8 cellular contexts compared by ENCODE assay signal in the genomic region with DNA sequence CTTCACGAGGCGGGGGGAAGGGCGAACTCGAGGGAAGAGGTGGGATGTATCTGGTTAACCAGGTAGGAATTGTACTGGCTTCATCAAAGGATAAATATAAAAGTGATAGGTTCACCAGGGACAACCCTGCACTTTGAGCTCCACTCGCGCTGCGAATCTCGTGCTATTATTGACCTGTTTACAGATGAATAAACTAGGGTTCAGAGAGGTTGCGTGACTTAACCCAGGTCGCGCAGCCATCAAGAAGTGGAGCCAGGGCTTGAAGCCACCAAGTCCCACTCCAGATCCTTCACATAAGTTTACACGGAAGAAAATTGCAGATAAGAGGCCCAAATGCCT. TPM values are rescaled to one million over a fixed set of nuclear protein-coding genes. Genes with fewer than 3 reads are reported as not detected.
DNase-seq lines count a peak whose midpoint lies in the region; ATAC-seq and TF ChIP-seq lines count a peak whose summit lies in the region.

No MANE protein-coding gene starts in this region.

- in situ Hi-C loops in Panc1 (cut with HindIII; ENCODE audit: low pct_unique_long_range_greater_than_20kb, low sequenced_read_pairs): no loop called here

- H3K4me1 ChIP-seq in DOHH2 (ENCODE audit: control insufficient read depth, low read length) (peaks cover 17% of the 10 kb centered on the region), Panc1 (ENCODE audit: control insufficient read depth, insufficient read depth, low read length) (peaks cover 20% of the 10 kb centered on the region)

- no peaks in the 10 kb centered on the region for H3K79me2 ChIP-seq in DOHH2 (ENCODE audit: control insufficient read depth, low read length)

- DNase-seq in Panc1 (ENCODE audit: low read depth, low spot score) (no peak), erythroblast (lab: John Stamatoyannopoulos, UW) (no peak), osteocyte (ENCODE audit: extremely low spot score, unreplicated experiment) (no peak), SW 1271 (lab: John Stamatoyannopoulos, UW) (no peak)
- DNase-seq in effector CD4-positive, alpha-beta T cell: no peak

- H3K27ac ChIP-seq in DOHH2 (ENCODE audit: low read depth, low read length): no peak overlapping the region
- peak overlapping the region; percentile 92 for H3K27ac ChIP-seq in Panc1 (ENCODE audit: low read length)

- H3K36me3 Mint-ChIP-seq in osteocyte (ENCODE audit: unreplicated experiment): peaks cover 20% of the 10 kb centered on the region

- peak overlapping the region; percentile 94 for H3K27ac Mint-ChIP-seq in osteocyte (ENCODE audit: unreplicated experiment)

- no peaks in the 10 kb centered on the region for H3K27me3 Mint-ChIP-seq in osteocyte (ENCODE audit: unreplicated experiment)

- ATAC-seq in Panc1 (no peak), HG03097 (IDR thresholded peaks at IDR 0.05; ENCODE audit: low FRiP score, unreplicated experiment) (no peak), HG03159 (IDR thresholded peaks at IDR 0.05; ENCODE audit: unreplicated experiment) (no peak)

- peaks cover 42% of the 10 kb centered on the region for H3K4me1 Mint-ChIP-seq in osteocyte (ENCODE audit: unreplicated experiment)

- TF ChIP-seq CTCF in DOHH2 (IDR thresholded peaks at IDR 0.05; ENCODE audit: low read depth, low read length, poor library complexity, severe bottlenecking) (no peak), Panc1 (IDR thresholded peaks at IDR 0.05) (no peak), osteocyte (IDR thresholded peaks at IDR 0.05) (no peak)

- H4K20me1 ChIP-seq in DOHH2 (ENCODE audit: control insufficient read depth, insufficient read depth, low read depth, low read length): no peaks in the 10 kb centered on the region

- TSS peak; percentile 46 for BruUV-seq in Panc1 (replicated peaks; lab: Mats Ljungman, UMichigan)

- intact Hi-C loops in Panc1 (cut with micrococcal nuclease; ENCODE audit: unreplicated experiment): loop anchor here (2.0 to 5.0 kb wide), 3 partner anchors 37 to 197 kb away; no protein-coding TSS in a partner anchor

- TF ChIP-seq POLR2A in erythroblast (IDR thresholded peaks at IDR 0.05; ENCODE audit: low read length): peak; percentile 7

- H3K9me2 ChIP-seq in DOHH2 (replicated peaks; ENCODE audit: control insufficient read depth, low read length): no peaks in the 10 kb centered on the region

- H3F3A ChIP-seq in DOHH2 (ENCODE audit: control insufficient read depth, insufficient read depth): no peaks in the 10 kb centered on the region

- H3K4me3 Mint-ChIP-seq in osteocyte (ENCODE audit: unreplicated experiment): peak overlapping the region; percentile 66

- H3K4me3 ChIP-seq in DOHH2 (ENCODE audit: low read length): peak overlapping the region; percentile 74
- peak overlapping the region; percentile 58 to 77 for H3K4me3 ChIP-seq in Panc1 (ENCODE audit: low read depth in 2 of 2, low read length in 2 of 2)

- H3K9me3 ChIP-seq in DOHH2 (ENCODE audit: control insufficient read depth, insufficient read depth, low read length): no peaks in the 10 kb centered on the region
- H3K9me3 ChIP-seq in Panc1 (ENCODE audit: control insufficient read depth, insufficient read depth, low read depth, low read length): no peaks in the 10 kb centered on the region

- POLR2A ChIA-PET in Panc1 (lab: Charles Lee): no interaction called here

- H3K36me3 ChIP-seq in DOHH2 (ENCODE audit: control insufficient read depth, low read length): no peaks in the 10 kb centered on the region
- H3K36me3 ChIP-seq in Panc1 (ENCODE audit: control insufficient read depth, insufficient read depth, low read length): no peaks in the 10 kb centered on the region

- H3K4me2 ChIP-seq in DOHH2 (ENCODE audit: low read length): peak overlapping the region; percentile 84

- H3K9me3 Mint-ChIP-seq in osteocyte (ENCODE audit: unreplicated experiment): no peaks in the 10 kb centered on the region

- peaks cover 37% of the 10 kb centered on the region for H3K27me3 ChIP-seq in DOHH2 (ENCODE audit: control insufficient read depth, low read length)
- no peaks in the 10 kb centered on the region for H3K27me3 ChIP-seq in Panc1 (ENCODE audit: control insufficient read depth, insufficient read depth, low read length)

- CTCF ChIA-PET in Panc1 (lab: Charles Lee): interaction anchor here (0.8 to 2.2 kb wide), 4 partner anchors 30 to 197 kb away, joined by 6 to 34 read pairs (median 16); no protein-coding TSS in a partner anchor

RNA-seq across cellular contexts. Expression of gene CYP1B1, which starts 1.4 kb away (rescaled TPM):
- 86.7 TPM for total RNA-seq in Panc1 (2021; ENCODE audit: unreplicated experiment)
- 142 TPM for polyA plus RNA-seq in Panc1 (2012; ENCODE audit: insufficient read length)
- total RNA-seq in osteocyte: 137 and 145 TPM in 2 replicates
